ENCODE assay signal across 8 cellular contexts in genomic region chr18:44742741-44743311, GRCh38.
DNase-seq lines count a peak whose midpoint lies in the region; ATAC-seq, FAIRE-seq and TF ChIP-seq lines count a peak whose summit lies in the region.

No MANE protein-coding gene starts in this region.

- H3K27me3 ChIP-seq in esophagus (ENCODE audit: control insufficient read depth in 1 of 2, insufficient read depth in 2 of 2, low read length in 2 of 2) (no peaks in the 10 kb centered on the region), pancreas (no peaks in the 10 kb centered on the region)

- POLR2A ChIA-PET in HEK293T (lab: Yijun Ruan, JAX): no interaction called here

- 46 to 55% methylated on average over 3 of the region's 3 CpGs for WGBS in esophagus, 2 donors
- 39 to 45% methylated on average over 3 of the region's 3 CpGs for WGBS in pancreas, 2 donors

- H3K36me3 ChIP-seq in esophagus (ENCODE audit: control insufficient read depth in 2 of 2, insufficient read depth in 2 of 2, low read length in 1 of 2): no peaks in the 10 kb centered on the region
- no peaks in the 10 kb centered on the region for H3K36me3 ChIP-seq in pancreas

- FAIRE-seq in pancreas (lab: Jason Lieb, UNC): no peak

- DNase-seq in DMS 273 (lab: John Stamatoyannopoulos, UW; ENCODE audit: unreplicated experiment) (peak; percentile 97), NCI-H345 (lab: John Stamatoyannopoulos, UW) (peak; percentile 73), pancreas (peak in 4 of 6 donors; percentile 32 to 52 (median 46)), HEK293T (ENCODE audit: extremely low spot score) (no peak), mesenteric fat pad (ENCODE audit: low spot score) (no peak)

- peak overlapping the region; percentile 3 to 67 for H3K27ac ChIP-seq in esophagus (ENCODE audit: low read depth in 2 of 2, low read length in 1 of 2)
- peak overlapping the region in 1 of 4 donors; percentile 38 for H3K27ac ChIP-seq in pancreas

- peaks cover 0 to 2% of the 10 kb centered on the region in 2 donors for H3K4me1 ChIP-seq in esophagus (ENCODE audit: control insufficient read depth in 2 of 2, insufficient read depth in 2 of 2, low read length in 1 of 2)
- peaks cover 4 to 10% (median 6%) of the 10 kb centered on the region in 3 donors for H3K4me1 ChIP-seq in pancreas

- CTCF ChIA-PET in HEK293T (lab: Yijun Ruan, JAX): no interaction called here

- H3K9me3 ChIP-seq in esophagus (ENCODE audit: control insufficient read depth in 2 of 2, insufficient read depth in 1 of 2, low read depth in 1 of 2, low read length in 1 of 2): no peaks in the 10 kb centered on the region
- no peaks in the 10 kb centered on the region for H3K9me3 ChIP-seq in pancreas

- intact Hi-C loops in pancreas (cut with DNase I): no loop called here

- H3K4me3 ChIP-seq in esophagus (ENCODE audit: low read depth in 1 of 2, low read length in 2 of 2) (no peak overlapping the region), pancreas (no peak overlapping the region)

- ATAC-seq in pancreas (peak; percentile 11 to 70 (median 52)), GM18858 (IDR thresholded peaks at IDR 0.05; ENCODE audit: unreplicated experiment) (no peak), GM21576 (IDR thresholded peaks at IDR 0.05; ENCODE audit: unreplicated experiment) (no peak)

- no peak for TF ChIP-seq CTCF in pancreas (IDR thresholded peaks at IDR 0.05)

TF ChIP-seq in HEK293T, 16 proteins besides CTCF, POLR2A, EP300 and RAD21:
- TF ChIP-seq HDGF (IDR thresholded peaks at IDR 0.05; ENCODE audit: borderline replicate concordance): no peak
- no peak for TF ChIP-seq ZNF384 (IDR thresholded peaks at IDR 0.05)
- no peak for TF ChIP-seq SP1 (IDR thresholded peaks at IDR 0.05)
- no peak for TF ChIP-seq FOXM1 (IDR thresholded peaks at IDR 0.05; ENCODE audit: borderline replicate concordance)
- TF ChIP-seq SUZ12 (IDR thresholded peaks at IDR 0.05): no peak
- no peak for TF ChIP-seq ELF4 (IDR thresholded peaks at IDR 0.05)
- no peak for TF ChIP-seq FOXA1 (IDR thresholded peaks at IDR 0.05)
- TF ChIP-seq NFRKB (IDR thresholded peaks at IDR 0.05): no peak
- TF ChIP-seq FOXK2 (IDR thresholded peaks at IDR 0.05): no peak
- TF ChIP-seq BHLHE40 (IDR thresholded peaks at IDR 0.05; ENCODE audit: borderline replicate concordance): no peak
- no peak for TF ChIP-seq PKNOX1 (IDR thresholded peaks at IDR 0.05)
- no peak for TF ChIP-seq TARDBP (IDR thresholded peaks at IDR 0.05)

Comparison
In these comparisons a context has a peak if more than half of its experiments do, and no peak if none do; other contexts are left out.
1. DNase-seq: peak in DMS 273 (single experiment), NCI-H345 (single experiment) and pancreas (4 of 6); none in HEK293T (single experiment) and mesenteric fat pad (single experiment).
2. ATAC-seq: peak in pancreas (4 of 4); none in GM18858 (single experiment) and GM21576 (single experiment).